In the genomic region with DNA sequence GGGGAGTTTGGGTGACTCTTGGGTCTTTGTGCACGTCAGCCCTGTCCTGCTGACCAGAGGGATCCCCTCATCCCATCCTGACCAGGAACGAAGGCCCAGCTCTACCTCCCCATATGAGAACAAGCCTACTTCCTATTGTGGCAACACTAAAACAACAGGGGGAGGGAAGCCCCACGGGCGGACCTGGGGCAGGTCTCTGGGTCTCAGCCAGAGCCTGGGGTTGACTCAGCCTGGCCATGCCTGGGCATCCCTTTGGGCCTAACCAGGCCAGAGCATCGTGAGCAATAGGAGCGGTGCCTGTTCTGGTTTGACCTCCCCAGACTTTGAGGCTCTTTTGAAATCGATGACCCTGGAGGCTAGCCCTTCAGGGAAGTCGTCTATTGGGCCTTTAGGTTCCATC, we compare ENCODE assay signal across 12 cellular contexts. TPM values are rescaled to one million over a fixed set of nuclear protein-coding genes. Genes with fewer than 3 reads are reported as not detected.
DNase-seq lines count a peak whose midpoint lies in the region; ATAC-seq and TF ChIP-seq lines count a peak whose summit lies in the region.
"Had no signal": no experiment of that assay in that cellular context is flagged by ENCODE, and none has a peak within 500 bp of the region (broad histone marks: within the 10 kb centered on the region; RNA-seq: fewer than 3 reads in every experiment).

No MANE protein-coding gene starts in this region.

- H3K27me3 ChIP-seq in mucosa of stomach (ENCODE audit: control insufficient read depth, insufficient read depth, low read length) = no peaks in the 10 kb centered on the region
- H3K27me3 ChIP-seq: gastrocnemius medialis had no signal

- H3K27me3 Mint-ChIP-seq in CD14-positive monocyte (ENCODE audit: low read depth in 3 of 3) = no peaks in the 10 kb centered on the region
- H3K27me3 Mint-ChIP-seq in activated naive CD8-positive, alpha-beta T cell treated with anti-CD3 and anti-CD28 coated beads for 36 hours = no peaks in the 10 kb centered on the region
- H3K27me3 Mint-ChIP-seq: type B pancreatic cell had no signal

- intact Hi-C loops in CD14-positive monocyte (cut with micrococcal nuclease) = no loop called here

- ATAC-seq in HG03159 (IDR thresholded peaks at IDR 0.05; ENCODE audit: unreplicated experiment) (no peak), GM21360 (IDR thresholded peaks at IDR 0.05; ENCODE audit: unreplicated experiment) (no peak), HG02870 (IDR thresholded peaks at IDR 0.05; ENCODE audit: unreplicated experiment) (no peak)
- ATAC-seq: gastrocnemius medialis had no signal

- no peaks in the 10 kb centered on the region for H3K36me3 ChIP-seq in mucosa of stomach (ENCODE audit: control insufficient read depth, insufficient read depth, low read length)
- H3K36me3 ChIP-seq: gastrocnemius medialis had no signal

- peaks cover 5% of the 10 kb centered on the region for H3K4me1 ChIP-seq in mucosa of stomach (ENCODE audit: control insufficient read depth, insufficient read depth, low read length)
- H3K4me1 ChIP-seq: gastrocnemius medialis had no signal

- H3K4me3 Mint-ChIP-seq in CD14-positive monocyte = peak overlapping the region; percentile 87 to 93
- H3K4me3 Mint-ChIP-seq in activated naive CD8-positive, alpha-beta T cell treated with anti-CD3 and anti-CD28 coated beads for 36 hours = peak overlapping the region; percentile 91
- H3K4me3 Mint-ChIP-seq: nephron progenitor cell, type B pancreatic cell had no signal

- H3K9ac ChIP-seq in mucosa of stomach (ENCODE audit: low read length) = peak overlapping the region; percentile 45

- peak overlapping the region; percentile 91 to 100 (median 95) for H3K27ac Mint-ChIP-seq in CD14-positive monocyte
- peak overlapping the region; percentile 94 for H3K27ac Mint-ChIP-seq in activated naive CD8-positive, alpha-beta T cell treated with anti-CD3 and anti-CD28 coated beads for 36 hours
- H3K27ac Mint-ChIP-seq: nephron progenitor cell, type B pancreatic cell had no signal

- peaks cover 35 to 48% of the 10 kb centered on the region in 2 donors for H3K36me3 Mint-ChIP-seq in CD14-positive monocyte
- H3K36me3 Mint-ChIP-seq in activated naive CD8-positive, alpha-beta T cell treated with anti-CD3 and anti-CD28 coated beads for 36 hours = peaks cover 37% of the 10 kb centered on the region

- H3K4me3 ChIP-seq in mucosa of stomach (ENCODE audit: low read length) = no peak overlapping the region

- peaks cover 0 to 1% (median 0%) of the 10 kb centered on the region in 7 donors for H3K9me3 Mint-ChIP-seq in CD14-positive monocyte
- no peaks in the 10 kb centered on the region for H3K9me3 Mint-ChIP-seq in activated naive CD8-positive, alpha-beta T cell treated with anti-CD3 and anti-CD28 coated beads for 36 hours
- H3K9me3 Mint-ChIP-seq: nephron progenitor cell, type B pancreatic cell had no signal

- H3K9me3 ChIP-seq in mucosa of stomach (ENCODE audit: control insufficient read depth, low read length) = no peaks in the 10 kb centered on the region
- H3K9me3 ChIP-seq: gastrocnemius medialis had no signal

- peak; percentile 81 for DNase-seq in CD14-positive monocyte (ENCODE audit: low spot score)
- DNase-seq in HPDE6-E6E7 (ENCODE audit: extremely low spot score) = peak; percentile 42
- no peak for DNase-seq in activated naive CD8-positive, alpha-beta T cell treated with anti-CD3 and anti-CD28 coated beads for 36 hours
- DNase-seq in activated effector memory CD4-positive, alpha-beta T cell treated with Interleukin-2 at 50 U/mL for 16 hours = no peak
- DNase-seq: NCI-H1092 treated with DMSO at 0.1 percent for 48 hours, nephron progenitor cell had no signal

- peaks cover 65% of the 10 kb centered on the region for H3K4me1 Mint-ChIP-seq in CD14-positive monocyte
- peaks cover 55% of the 10 kb centered on the region for H3K4me1 Mint-ChIP-seq in activated naive CD8-positive, alpha-beta T cell treated with anti-CD3 and anti-CD28 coated beads for 36 hours

- TF ChIP-seq CTCF in CD14-positive monocyte (IDR thresholded peaks at IDR 0.05) = no peak

RNA-seq across cellular contexts. Expression of a gene that starts 16.8 kb away (rescaled TPM):
- 100 to 1,000 TPM; 188 to 189 TPM for polyA plus RNA-seq in CD14-positive monocyte
- total RNA-seq in activated naive CD8-positive, alpha-beta T cell treated with anti-CD3 and anti-CD28 coated beads for 36 hours = 100 to 1,000 TPM; 131 to 133 TPM

Comparison
In these comparisons a context has a peak if more than half of its experiments do, and no peak if none do; other contexts are left out.
1. DNase-seq: peak in CD14-positive monocyte (single experiment) and HPDE6-E6E7 (single experiment); none in activated naive CD8-positive, alpha-beta T cell treated with anti-CD3 and anti-CD28 coated beads for 36 hours (single experiment) and activated effector memory CD4-positive, alpha-beta T cell treated with Interleukin-2 at 50 U/mL for 16 hours (single experiment).